8 cellular contexts compared by ENCODE assay signal in the genomic region with DNA sequence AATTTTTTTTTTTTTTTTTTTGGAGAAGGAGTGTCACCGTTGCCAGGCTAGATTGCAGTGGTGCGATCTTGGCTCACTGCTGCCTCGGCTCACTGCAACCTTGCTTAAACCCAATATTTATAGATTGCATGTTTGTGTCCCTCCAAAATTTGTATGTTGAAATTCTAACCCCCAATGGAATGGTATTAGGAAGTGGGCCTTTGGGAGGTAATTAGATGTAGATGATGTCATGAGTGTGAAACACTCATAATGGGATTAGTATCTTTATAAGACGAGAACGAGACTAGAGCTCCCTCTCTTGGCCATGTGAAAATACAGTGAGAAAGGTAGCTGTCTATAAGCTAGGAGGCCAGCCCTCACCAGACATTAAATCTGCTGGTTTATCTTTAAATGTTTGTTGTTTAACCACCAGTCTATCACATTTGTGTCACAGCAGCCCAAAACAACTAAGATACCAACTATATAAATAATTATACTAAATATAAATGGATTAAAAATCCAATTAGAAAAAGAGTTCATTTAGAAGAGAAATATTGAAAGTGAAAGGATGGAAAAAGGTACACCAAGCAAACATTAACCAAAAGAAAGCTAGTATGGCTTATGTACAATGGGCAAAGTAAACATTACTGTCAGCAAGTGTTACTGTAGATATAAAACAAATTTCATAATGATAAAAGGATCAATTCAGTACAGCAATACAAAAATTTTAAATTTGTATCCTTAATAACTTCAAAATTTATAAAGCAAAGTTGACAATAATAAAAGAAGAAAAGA. TPM values are rescaled to one million over a fixed set of nuclear protein-coding genes. Genes with fewer than 3 reads are reported as not detected.
DNase-seq lines count a peak whose midpoint lies in the region; ATAC-seq and TF ChIP-seq lines count a peak whose summit lies in the region.

No MANE protein-coding gene starts in this region.

- H3K27ac ChIP-seq in tibial artery = no peak overlapping the region
- H3K27ac ChIP-seq in aorta (ENCODE audit: low read depth in 1 of 2, low read length in 2 of 2) = no peak overlapping the region

- no peak overlapping the region for H3K4me3 Mint-ChIP-seq in chondrocyte (ENCODE audit: unreplicated experiment)

- intact Hi-C loops in tibial artery (cut with DNase I; ENCODE audit: low total_unique reads) = no loop called here
- intact Hi-C loops in aorta (cut with DNase I) = no loop called here

- H3K9me3 ChIP-seq in tibial artery (peaks cover 0 to 24% (median 0%) of the 10 kb centered on the region in 3 donors), aorta (ENCODE audit: control insufficient read depth, low read length) (no peaks in the 10 kb centered on the region)

- H3K9me3 Mint-ChIP-seq in chondrocyte (ENCODE audit: low read depth) = peaks cover 21% of the 10 kb centered on the region

- peaks cover 0 to 10% (median 0%) of the 10 kb centered on the region in 3 donors for H3K36me3 ChIP-seq in tibial artery
- no peaks in the 10 kb centered on the region for H3K36me3 ChIP-seq in aorta (ENCODE audit: control insufficient read depth in 1 of 2, insufficient read depth in 2 of 2, low read length in 1 of 2)

- 0 out of 2 replicates have a peak, but pooled peaks have one; percentile 1 for TF ChIP-seq CTCF in AG09319 (IDR thresholded peaks at IDR 0.05; ENCODE audit: low read depth, low read length)
- peak; percentile 32 for TF ChIP-seq CTCF in chondrocyte (IDR thresholded peaks at IDR 0.05)
- no peak for TF ChIP-seq CTCF in tibial artery (IDR thresholded peaks at IDR 0.05)

- H3K4me3 ChIP-seq in tibial artery (no peak overlapping the region), aorta (ENCODE audit: low read length in 2 of 2) (no peak overlapping the region)

- no peaks in the 10 kb centered on the region for H3K27me3 ChIP-seq in tibial artery
- H3K27me3 ChIP-seq in aorta (ENCODE audit: control insufficient read depth in 1 of 2, insufficient read depth in 2 of 2, low read length in 1 of 2) = no peaks in the 10 kb centered on the region

- peaks cover 17% of the 10 kb centered on the region for H3K4me1 Mint-ChIP-seq in chondrocyte (ENCODE audit: low read depth)

- ATAC-seq in GM18499 (IDR thresholded peaks at IDR 0.05; ENCODE audit: insufficient read depth, unreplicated experiment) (peak; percentile 98), HG02642 (IDR thresholded peaks at IDR 0.05; ENCODE audit: poor library complexity, unreplicated experiment) (peak; percentile 99), aorta (ENCODE audit: low FRiP score) (no peak)

- H3K4me1 ChIP-seq in tibial artery (peaks cover 0 to 4% (median 0%) of the 10 kb centered on the region in 4 donors), aorta (ENCODE audit: control insufficient read depth in 1 of 2, insufficient read depth in 2 of 2, low read length in 2 of 2) (no peaks in the 10 kb centered on the region)

- no peak overlapping the region for H3K27ac Mint-ChIP-seq in chondrocyte (ENCODE audit: unreplicated experiment)

- H3K27me3 Mint-ChIP-seq in chondrocyte (ENCODE audit: low read depth) = no peaks in the 10 kb centered on the region

- 90 to 93% methylated on average over 5 of the region's 5 CpGs for WGBS in aorta, 2 donors

- DNase-seq in AG09319 (ENCODE audit: extremely low read depth, low read depth) (no peak), NCI-H2029 treated with DMSO at 0.1 percent for 48 hours (lab: John Stamatoyannopoulos, UW) (peak; percentile 68), chondrocyte (ENCODE audit: low spot score) (no peak), tibial artery (no peak), aorta (no peak)
- DNase-seq in activated CD4-positive, CD25-positive, alpha-beta regulatory T cell treated with anti-CD3 and anti-CD28 coated beads, Interleukin-2, amount 50 U/mL, for 72 hours = no peak

- H3K36me3 Mint-ChIP-seq in chondrocyte (ENCODE audit: low read depth) = peaks cover 21% of the 10 kb centered on the region

RNA-seq across cellular contexts. Expression of a gene that starts 9.3 kb away (rescaled TPM):
- total RNA-seq in chondrocyte (106 to 127 TPM (median 109 TPM) in 3 replicates), aorta (10 to 100 TPM; 42.1 to 58.6 TPM)
- 10 to 100 TPM in 1 of 2 donors, 1 to 10 TPM in 1; 7.5 to 14.5 TPM for polyA plus RNA-seq in aorta

RNA-seq across cellular contexts. Expression of a gene that starts 42.3 kb away (rescaled TPM):
- total RNA-seq in chondrocyte (not detected in 3 replicates), aorta (not detected)
- not detected for polyA plus RNA-seq in aorta

Comparison
In these comparisons a context has a peak if more than half of its experiments do, and no peak if none do; other contexts are left out.
1. CTCF ChIP-seq: peak in AG09319 (single experiment) and chondrocyte (single experiment); none in tibial artery (0 of 2).